ENCODE assay signal across 8 cellular contexts in genomic region chr22:48574776-48575566, GRCh38.
DNase-seq lines count a peak whose midpoint lies in the region; ATAC-seq and TF ChIP-seq lines count a peak whose summit lies in the region.

No MANE protein-coding gene starts in this region.

- H2BK15ac ChIP-seq in H9 (ENCODE audit: low read depth, low read length), result no peak overlapping the region

- POLR2A ChIA-PET in GM10248 (lab: Yijun Ruan, JAX), result no interaction called here

- H3K4me1 Mint-ChIP-seq in H9 (peaks cover 17% of the 10 kb centered on the region in 2 experiments), immature natural killer cell (peaks cover 0 to 2% of the 10 kb centered on the region in 2 donors)
- H3K4me1 Mint-ChIP-seq in stimulated activated effector memory CD8-positive, alpha-beta T cell treated with anti-CD3 and anti-CD28 coated beads, Interleukin-12 subunit alpha, Interleukin-12 subunit beta, amount 100 ng/mL, for 72 hours, result no peaks in the 10 kb centered on the region

- H4K5ac ChIP-seq in H9 (ENCODE audit: insufficient read length, low read depth, low read length), result no peak overlapping the region

- H3K36me3 Mint-ChIP-seq in H9 (ENCODE audit: insufficient read depth in 1 of 3, low read depth in 3 of 3), result peaks cover 13 to 17% (median 17%) of the 10 kb centered on the region in 3 experiments
- no peaks in the 10 kb centered on the region for H3K36me3 Mint-ChIP-seq in immature natural killer cell
- H3K36me3 Mint-ChIP-seq in stimulated activated effector memory CD8-positive, alpha-beta T cell treated with anti-CD3 and anti-CD28 coated beads, Interleukin-12 subunit alpha, Interleukin-12 subunit beta, amount 100 ng/mL, for 72 hours, result no peaks in the 10 kb centered on the region

- peaks cover 30% of the 10 kb centered on the region for H3K27me3 Mint-ChIP-seq in H9 (ENCODE audit: low read depth)
- peaks cover 2 to 13% (median 9%) of the 10 kb centered on the region in 3 donors for H3K27me3 Mint-ChIP-seq in immature natural killer cell (ENCODE audit: low read depth in 3 of 3)

- no peak overlapping the region for H3K56ac ChIP-seq in H9 (ENCODE audit: insufficient read length, low read depth, low read length)

- no peaks in the 10 kb centered on the region for H4K20me1 ChIP-seq in H9 (ENCODE audit: control insufficient read depth, insufficient read depth, insufficient read length)

- H3K4me3 Mint-ChIP-seq in H9, result peak overlapping the region; percentile 46 to 79
- peak overlapping the region in 3 of 5 donors; percentile 17 to 50 (median 49) for H3K4me3 Mint-ChIP-seq in immature natural killer cell
- no peak overlapping the region for H3K4me3 Mint-ChIP-seq in stimulated activated effector memory CD8-positive, alpha-beta T cell treated with anti-CD3 and anti-CD28 coated beads, Interleukin-12 subunit alpha, Interleukin-12 subunit beta, amount 100 ng/mL, for 72 hours

- peak; percentile 69 for TF ChIP-seq CTCF in H9 (conservative IDR thresholded peaks at IDR 0.05)
- no peak for TF ChIP-seq CTCF in GM10248 (IDR thresholded peaks at IDR 0.05; ENCODE audit: control extremely low read depth, extremely low read depth, low read depth, missing control alignments)

- no peaks in the 10 kb centered on the region for H3K27me3 ChIP-seq in H9 (ENCODE audit: insufficient read depth, low read length)

- H3K9me3 Mint-ChIP-seq in H9 (peaks cover 15 to 16% of the 10 kb centered on the region in 2 experiments), immature natural killer cell (peaks cover 3 to 13% (median 7%) of the 10 kb centered on the region in 6 donors)
- H3K9me3 Mint-ChIP-seq in stimulated activated effector memory CD8-positive, alpha-beta T cell treated with anti-CD3 and anti-CD28 coated beads, Interleukin-12 subunit alpha, Interleukin-12 subunit beta, amount 100 ng/mL, for 72 hours, result peaks cover 14% of the 10 kb centered on the region

- no CpG with 5 or more reads among the region's 84 CpGs for WGBS in H9 (ENCODE audit: extremely low coverage, insufficient read length, low lambda C conversion rate)

- H3K79me1 ChIP-seq in H9 (ENCODE audit: insufficient read depth, low read depth, low read length, poor library complexity, severe bottlenecking), result no peaks in the 10 kb centered on the region

- no peak overlapping the region for H3K9ac ChIP-seq in H9 (ENCODE audit: extremely low read depth, insufficient read length, low read length)

- peak; percentile 23 for ATAC-seq in stimulated activated effector memory CD8-positive, alpha-beta T cell treated with anti-CD3 and anti-CD28 coated beads, Interleukin-12 subunit alpha, Interleukin-12 subunit beta, amount 100 ng/mL, for 72 hours
- ATAC-seq in GM18909 (IDR thresholded peaks at IDR 0.05; ENCODE audit: poor library complexity, unreplicated experiment) (no peak), GM18511 (IDR thresholded peaks at IDR 0.05; ENCODE audit: unreplicated experiment) (no peak)

- H2BK20ac ChIP-seq in H9 (ENCODE audit: low read depth, low read length, poor library complexity, severe bottlenecking), result no peak overlapping the region

- H3K14ac ChIP-seq in H9 (ENCODE audit: insufficient read depth, low read length), result no peak overlapping the region; the same call in 1 of the 2 replicates

- no peak overlapping the region for H3T11ph ChIP-seq in H9 (ENCODE audit: low read length)

- no peak overlapping the region for H2BK12ac ChIP-seq in H9 (ENCODE audit: insufficient read length, low read depth, low read length)

- H3K79me2 ChIP-seq in H9 (ENCODE audit: insufficient read depth, low read length), result no peaks in the 10 kb centered on the region

- no peak overlapping the region for H3K4me2 ChIP-seq in H9 (ENCODE audit: insufficient read depth, insufficient read length, low read length)

- no peaks in the 10 kb centered on the region for H3K9me3 ChIP-seq in H9 (ENCODE audit: control insufficient read depth, low read depth, low read length)

- H3K23ac ChIP-seq in H9 (ENCODE audit: insufficient read length, low read depth, low read length), result no peak overlapping the region

- H3K27ac ChIP-seq in H9 (ENCODE audit: insufficient read length, low read depth, low read length), result no peak overlapping the region

- H2AFZ ChIP-seq in H9 (ENCODE audit: low read length), result no peak overlapping the region

- no peak overlapping the region for H4K91ac ChIP-seq in H9 (ENCODE audit: insufficient read length, low read depth, low read length)

- no peak overlapping the region for H2BK120ac ChIP-seq in H9 (ENCODE audit: low read depth, low read length, poor library complexity, severe bottlenecking)

- no peak overlapping the region for H4K8ac ChIP-seq in H9 (replicated peaks; ENCODE audit: insufficient read length, low read depth, low read length)

- no peak overlapping the region for H2BK5ac ChIP-seq in H9 (ENCODE audit: insufficient read length, low read length)

- no peak overlapping the region for H3K4ac ChIP-seq in H9 (ENCODE audit: low read depth, low read length)

- H3K23me2 ChIP-seq in H9 (ENCODE audit: insufficient read length, low read depth, low read length, poor library complexity, severe bottlenecking), result peaks cover 4% of the 10 kb centered on the region

- CTCF ChIA-PET in GM10248 (lab: Yijun Ruan, JAX), result no interaction called here

- H3K18ac ChIP-seq in H9 (ENCODE audit: insufficient read length, low read depth, low read length), result no peak overlapping the region

- H2AK5ac ChIP-seq in H9 (ENCODE audit: insufficient read length, low read length), result no peak overlapping the region

- H3K27ac Mint-ChIP-seq in H9 (peak overlapping the region in 1 of 3 experiments; percentile 40; a peak in 1 of 7 replicates), immature natural killer cell (no peak overlapping the region)
- H3K27ac Mint-ChIP-seq in stimulated activated effector memory CD8-positive, alpha-beta T cell treated with anti-CD3 and anti-CD28 coated beads, Interleukin-12 subunit alpha, Interleukin-12 subunit beta, amount 100 ng/mL, for 72 hours, result no peak overlapping the region

- DNase-seq in Ammon's horn (ENCODE audit: low spot score), result peak; percentile 45
- DNase-seq in H9, result peak; percentile 82
- DNase-seq in activated T-cell treated with anti-CD3 and anti-CD28 coated beads, Interleukin-2, amount 50 U/mL, for 48 hours, result peak; percentile 55 to 67
- DNase-seq in immature natural killer cell, result no peak
- DNase-seq in stimulated activated effector memory CD8-positive, alpha-beta T cell treated with anti-CD3 and anti-CD28 coated beads, Interleukin-12 subunit alpha, Interleukin-12 subunit beta, amount 100 ng/mL, for 72 hours (ENCODE audit: low spot score in 2 of 2), result peak in 1 of 2 donors; percentile 50
- no peak for DNase-seq in GM10248 (ENCODE audit: extremely low spot score)

- H3K4me1 ChIP-seq in H9 (ENCODE audit: insufficient read depth, low read length), result no peaks in the 10 kb centered on the region

Comparison
In these comparisons a context has a peak if more than half of its experiments do, and no peak if none do; other contexts are left out.
1. DNase-seq: peak in Ammon's horn (single experiment), H9 (single experiment) and activated T-cell treated with anti-CD3 and anti-CD28 coated beads, Interleukin-2, amount 50 U/mL, for 48 hours (2 of 2); none in immature natural killer cell (0 of 3) and GM10248 (single experiment).